14 cellular contexts compared by ENCODE assay signal in the genomic region with DNA sequence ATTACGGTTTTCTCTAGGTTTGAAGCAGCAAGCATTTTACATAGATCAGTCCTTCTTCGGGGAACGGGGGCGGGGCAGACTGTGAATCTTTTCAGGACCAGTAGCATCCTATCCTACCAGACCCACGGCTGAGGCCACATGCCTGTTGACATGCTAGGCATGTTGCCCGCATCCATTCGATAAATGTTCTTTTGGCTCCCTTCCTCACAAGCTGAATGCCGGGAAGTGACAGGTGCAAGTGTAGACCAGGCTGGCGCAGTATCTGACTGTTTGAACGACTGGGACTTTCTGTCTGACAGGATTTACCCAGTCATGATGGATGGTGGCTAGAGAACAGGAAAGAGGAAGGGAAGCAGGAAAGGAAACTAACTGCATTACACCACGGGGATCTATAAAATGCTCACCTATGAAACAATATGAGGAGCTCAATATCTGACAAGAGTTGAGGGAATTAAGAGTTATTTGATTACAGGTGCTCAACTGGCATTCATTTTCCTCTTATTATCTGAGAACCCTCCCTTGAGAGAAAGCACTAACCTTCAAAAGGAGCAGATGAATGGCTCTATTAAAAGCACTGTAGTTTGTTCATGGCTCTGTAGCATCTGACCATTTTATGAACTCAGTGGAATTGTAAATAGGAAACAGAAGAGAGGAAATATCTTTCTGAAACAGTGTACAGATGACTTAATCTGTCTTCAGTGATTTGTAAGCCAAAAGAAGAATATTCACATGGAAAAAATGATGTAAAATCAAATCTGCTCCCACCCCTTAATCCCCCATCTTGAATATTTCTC.
DNase-seq lines count a peak whose midpoint lies in the region; ATAC-seq and TF ChIP-seq lines count a peak whose summit lies in the region.
"Had no signal": no experiment of that assay in that cellular context is flagged by ENCODE, and none has a peak within 500 bp of the region (broad histone marks: within the 10 kb centered on the region; RNA-seq: fewer than 3 reads in every experiment).

No MANE protein-coding gene starts in this region.

- no peaks in the 10 kb centered on the region for H3K4me1 Mint-ChIP-seq in stimulated activated naive B cell treated with anti-CD40 and anti-IgM and Interleukin-4, amounts not matched to agents 10 μg/mL and 1 μg/mL and 100 μg/mL, for 72 hours
- H3K4me1 Mint-ChIP-seq: B cell, GM23338 had no signal

- ATAC-seq in stimulated activated naive B cell treated with anti-CD40 and anti-IgM and Interleukin-4, amounts not matched to agents 10 μg/mL and 1 μg/mL and 100 μg/mL, for 72 hours (replicated peaks): no peak
- ATAC-seq in GM21619 (IDR thresholded peaks at IDR 0.05; ENCODE audit: unreplicated experiment) (no peak), HG02588 (IDR thresholded peaks at IDR 0.05; ENCODE audit: unreplicated experiment) (no peak)
- ATAC-seq: GM23338, K562 had no signal

- no peak overlapping the region for H3K27ac ChIP-seq in WERI-Rb-1

- peak; percentile 64 for DNase-seq in LHCN-M2 (ENCODE audit: low read depth)
- DNase-seq in NCI-H2196 treated with DMSO at 0.1 percent for 48 hours (lab: John Stamatoyannopoulos, UW; ENCODE audit: unreplicated experiment): peak; percentile 63
- peak; percentile 35 for DNase-seq in cerebellum (ENCODE audit: low spot score)
- DNase-seq in pons (ENCODE audit: low spot score): peak; percentile 28
- no peak for DNase-seq in WERI-Rb-1
- no peak for DNase-seq in stimulated activated naive B cell treated with anti-CD40 and anti-IgM and Interleukin-4, amounts not matched to agents 10 μg/mL and 1 μg/mL and 100 μg/mL, for 72 hours
- DNase-seq: activated CD4-positive, CD25-positive, alpha-beta regulatory T cell; mammary epithelial cell had no signal

- H3K9me3 ChIP-seq in WERI-Rb-1 (ENCODE audit: severe bottlenecking): no peaks in the 10 kb centered on the region

- H3K4me3 ChIP-seq in WERI-Rb-1 (ENCODE audit: low read depth, low read length): no peak overlapping the region
- H3K4me3 ChIP-seq: GM23338, K562 had no signal

- H3K36me3 ChIP-seq in WERI-Rb-1: no peaks in the 10 kb centered on the region

- H3K27me3 ChIP-seq in WERI-Rb-1 (ENCODE audit: insufficient read depth, low read depth, severe bottlenecking): no peaks in the 10 kb centered on the region

- no peak for TF ChIP-seq CTCF in WERI-Rb-1 (IDR thresholded peaks at IDR 0.05; ENCODE audit: low read depth, low read length)

- H3K4me3 Mint-ChIP-seq in stimulated activated naive B cell treated with anti-CD40 and anti-IgM and Interleukin-4, amounts not matched to agents 10 μg/mL and 1 μg/mL and 100 μg/mL, for 72 hours: no peak overlapping the region
- H3K4me3 Mint-ChIP-seq: B cell, GM23338 had no signal

- H3K27ac Mint-ChIP-seq in stimulated activated naive B cell treated with anti-CD40 and anti-IgM and Interleukin-4, amounts not matched to agents 10 μg/mL and 1 μg/mL and 100 μg/mL, for 72 hours: no peak overlapping the region
- H3K27ac Mint-ChIP-seq: activated T-helper 2 cell treated with anti-CD3 and anti-CD28 coated beads, Interferon-gamma antibody, Interleukin-2, Interleukin-4, amounts not matched to agents 10 μg/mL and 5 μg/mL and 100 μg/mL, durations not matched to agents 14 hours and 24 hours and 36 hours; B cell; GM23338 had no signal

- H3K36me3 Mint-ChIP-seq in stimulated activated naive B cell treated with anti-CD40 and anti-IgM and Interleukin-4, amounts not matched to agents 10 μg/mL and 1 μg/mL and 100 μg/mL, for 72 hours: no peaks in the 10 kb centered on the region

- H3K9me3 Mint-ChIP-seq in stimulated activated naive B cell treated with anti-CD40 and anti-IgM and Interleukin-4, amounts not matched to agents 10 μg/mL and 1 μg/mL and 100 μg/mL, for 72 hours: peaks cover 0 to 1% of the 10 kb centered on the region in 2 donors
- H3K9me3 Mint-ChIP-seq: activated T-helper 2 cell treated with anti-CD3 and anti-CD28 coated beads, Interferon-gamma antibody, Interleukin-2, Interleukin-4, amounts not matched to agents 10 μg/mL and 5 μg/mL and 100 μg/mL, durations not matched to agents 14 hours and 24 hours and 36 hours; GM23338 had no signal

- H3K27me3 Mint-ChIP-seq in stimulated activated naive B cell treated with anti-CD40 and anti-IgM and Interleukin-4, amounts not matched to agents 10 μg/mL and 1 μg/mL and 100 μg/mL, for 72 hours: peaks cover 0 to 16% of the 10 kb centered on the region in 2 donors
- H3K27me3 Mint-ChIP-seq: B cell had no signal

Comparison
In these comparisons a context has a peak if more than half of its experiments do, and no peak if none do; other contexts are left out.
1. DNase-seq: peak in LHCN-M2 (single experiment), NCI-H2196 treated with DMSO at 0.1 percent for 48 hours (single experiment), cerebellum (single experiment) and pons (single experiment); none in WERI-Rb-1 (single experiment) and stimulated activated naive B cell treated with anti-CD40 and anti-IgM and Interleukin-4, amounts not matched to agents 10 μg/mL and 1 μg/mL and 100 μg/mL, for 72 hours (single experiment).